ENCODE assay signal across 25 cellular contexts in the genomic region with DNA sequence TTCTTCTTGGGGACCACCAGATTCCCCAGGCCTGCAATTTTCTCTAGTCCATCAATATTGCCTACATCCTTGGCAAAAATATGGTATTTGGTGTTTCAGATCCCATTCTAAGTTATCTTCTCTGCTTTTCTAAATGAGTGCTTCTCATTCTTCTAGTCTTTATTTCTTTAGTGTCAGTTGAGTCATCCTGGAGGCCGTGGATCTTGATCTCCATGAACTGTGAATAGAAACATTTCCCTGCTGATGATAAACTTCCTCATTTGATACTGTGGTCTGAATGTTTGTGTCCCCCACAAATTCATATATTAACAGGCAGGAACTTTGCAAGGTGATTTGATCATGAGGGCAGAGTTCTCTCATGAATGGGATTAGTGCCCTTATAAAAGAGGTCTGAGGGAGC.
DNase-seq lines count a peak whose midpoint lies in the region; ATAC-seq, FAIRE-seq and TF ChIP-seq lines count a peak whose summit lies in the region.
"Had no signal": no experiment of that assay in that cellular context is flagged by ENCODE, and none has a peak within 500 bp of the region (broad histone marks: within the 10 kb centered on the region; RNA-seq: fewer than 3 reads in every experiment).

No MANE protein-coding gene starts in this region.

- H3K27me3 ChIP-seq in GM23248 (replicated peaks; ENCODE audit: insufficient read depth), result no peaks in the 10 kb centered on the region
- H3K27me3 ChIP-seq in smooth muscle cell (ENCODE audit: low read depth), result no peaks in the 10 kb centered on the region
- H3K27me3 ChIP-seq in H7 (ENCODE audit: control insufficient read depth, insufficient read depth, low read length), result no peaks in the 10 kb centered on the region
- H3K27me3 ChIP-seq: BLaER1 treated with 17β-estradiol and CSF1 and Interleukin-3, amounts not matched to agents 10 nM and 100 nM; Peyer's patch had no signal

- H3K27ac ChIP-seq in GM23248 (peak overlapping the region; percentile 69; the same call in 1 of the 2 replicates), smooth muscle cell (ENCODE audit: low read depth) (peak overlapping the region; percentile 89)
- H3K27ac ChIP-seq: A549; BLaER1 treated with 17β-estradiol and CSF1 and Interleukin-3, amounts not matched to agents 10 nM and 100 nM; KMS-11; Peyer's patch; SK-N-MC had no signal

- peaks cover 33% of the 10 kb centered on the region for H3K4me1 ChIP-seq in GM23248 (ENCODE audit: insufficient read depth)
- peaks cover 4% of the 10 kb centered on the region for H3K4me1 ChIP-seq in smooth muscle cell (ENCODE audit: low read depth)
- H3K4me1 ChIP-seq: A549; BLaER1 treated with 17β-estradiol and CSF1 and Interleukin-3, amounts not matched to agents 10 nM and 100 nM; Peyer's patch had no signal

- no peaks in the 10 kb centered on the region for H4K20me1 ChIP-seq in GM23248 (ENCODE audit: insufficient read depth)
- H4K20me1 ChIP-seq in smooth muscle cell (ENCODE audit: low read depth), result no peaks in the 10 kb centered on the region
- H4K20me1 ChIP-seq: BLaER1 treated with 17β-estradiol and CSF1 and Interleukin-3, amounts not matched to agents 10 nM and 100 nM had no signal

- in situ Hi-C loops in GM23248 (cut with MboI), result no loop called here

- TF ChIP-seq CTCF in smooth muscle cell (IDR thresholded peaks at IDR 0.05; ENCODE audit: borderline replicate concordance, insufficient read depth, poor library complexity, severe bottlenecking), result no peak

- H3K9me2 ChIP-seq in GM23248 (ENCODE audit: insufficient read depth), result no peaks in the 10 kb centered on the region

- H3K9ac ChIP-seq in GM23248, result no peak overlapping the region
- H3K9ac ChIP-seq in smooth muscle cell (ENCODE audit: low read depth), result no peak overlapping the region
- H3K9ac ChIP-seq: BLaER1 treated with 17β-estradiol and CSF1 and Interleukin-3, amounts not matched to agents 10 nM and 100 nM; KMS-11 had no signal

- H3K79me2 ChIP-seq in GM23248 (ENCODE audit: insufficient read depth), result no peaks in the 10 kb centered on the region
- H3K79me2 ChIP-seq in smooth muscle cell (ENCODE audit: low read depth), result no peaks in the 10 kb centered on the region

- 30 to 33% methylated on average over 1 of the region's 1 CpG for WGBS in GM23248 (ENCODE audit: low coverage in 1 of 2, low lambda C conversion rate in 2 of 2, missing lambda C conversion rate in 2 of 2), 2 experiments
- WGBS in smooth muscle cell (ENCODE audit: low lambda C conversion rate), result 47% methylated on average over 1 of the region's 1 CpG

- H3K4me3 ChIP-seq in GM23248 (no peak overlapping the region), smooth muscle cell (no peak overlapping the region), H7 (ENCODE audit: insufficient read depth, low read depth, low read length) (no peak overlapping the region)
- H3K4me3 ChIP-seq: A549; BLaER1 treated with 17β-estradiol and CSF1 and Interleukin-3, amounts not matched to agents 10 nM and 100 nM; Peyer's patch; SK-N-MC had no signal

- no peak for FAIRE-seq in RCC 7860 (lab: Jason Lieb, UNC)
- FAIRE-seq: A549, GM18507 had no signal

- no peaks in the 10 kb centered on the region for H3K36me3 ChIP-seq in GM23248 (ENCODE audit: low read depth)
- no peaks in the 10 kb centered on the region for H3K36me3 ChIP-seq in smooth muscle cell (ENCODE audit: low read depth)
- H3K36me3 ChIP-seq in H7 (replicated peaks; ENCODE audit: control insufficient read depth, insufficient read depth, low read length), result no peaks in the 10 kb centered on the region
- H3K36me3 ChIP-seq: BLaER1 treated with 17β-estradiol and CSF1 and Interleukin-3, amounts not matched to agents 10 nM and 100 nM; Peyer's patch had no signal

- H3K9me3 ChIP-seq in GM23248 (ENCODE audit: low read depth) (no peaks in the 10 kb centered on the region), smooth muscle cell (replicated peaks; ENCODE audit: low read depth) (no peaks in the 10 kb centered on the region)
- H3K9me3 ChIP-seq: A549; BLaER1 treated with 17β-estradiol and CSF1 and Interleukin-3, amounts not matched to agents 10 nM and 100 nM; Peyer's patch had no signal

- H3K4me2 ChIP-seq in GM23248 (ENCODE audit: unreplicated experiment) (no peak overlapping the region), smooth muscle cell (no peak overlapping the region)
- H3K4me2 ChIP-seq: A549; BLaER1 treated with 17β-estradiol and CSF1 and Interleukin-3, amounts not matched to agents 10 nM and 100 nM; KMS-11 had no signal

- ATAC-seq in GM18870 (IDR thresholded peaks at IDR 0.05; ENCODE audit: unreplicated experiment), result no peak
- ATAC-seq in GM18502 (IDR thresholded peaks at IDR 0.05; ENCODE audit: poor library complexity, unreplicated experiment), result no peak
- ATAC-seq: A549 had no signal

- H3F3A ChIP-seq in GM23248 (ENCODE audit: insufficient read depth) (peaks cover 27% of the 10 kb centered on the region), smooth muscle cell (ENCODE audit: low read depth) (peaks cover 5% of the 10 kb centered on the region)

- no peak overlapping the region for H2AFZ ChIP-seq in GM23248
- H2AFZ ChIP-seq in smooth muscle cell (ENCODE audit: low read depth), result no peak overlapping the region

- DNase-seq in GM23248 (peak; percentile 29), RCC 7860 (ENCODE audit: low spot score) (peak; percentile 14), kidney glomerular epithelial cell (lab: John Stamatoyannopoulos, UW) (peak; percentile 41), smooth muscle cell (lab: John Stamatoyannopoulos, UW; ENCODE audit: unreplicated experiment) (no peak), H7 (no peak)
- DNase-seq: AML-193; CD4-positive, alpha-beta T cell; H9; NCI-H1092; NCI-H1436; NCI-H187; NCI-H2081 treated with DMSO at 0.1 percent for 48 hours; NCI-H2171; NCI-H226; NCI-H510A; NCI-H69; Peyer's patch; SIG-M5 had no signal

Comparison
In these comparisons a context has a peak if more than half of its experiments do, and no peak if none do; other contexts are left out.
1. DNase-seq: peak in GM23248 (single experiment), RCC 7860 (single experiment) and kidney glomerular epithelial cell (single experiment); none in smooth muscle cell (single experiment) and H7 (single experiment).